In the genomic region with DNA sequence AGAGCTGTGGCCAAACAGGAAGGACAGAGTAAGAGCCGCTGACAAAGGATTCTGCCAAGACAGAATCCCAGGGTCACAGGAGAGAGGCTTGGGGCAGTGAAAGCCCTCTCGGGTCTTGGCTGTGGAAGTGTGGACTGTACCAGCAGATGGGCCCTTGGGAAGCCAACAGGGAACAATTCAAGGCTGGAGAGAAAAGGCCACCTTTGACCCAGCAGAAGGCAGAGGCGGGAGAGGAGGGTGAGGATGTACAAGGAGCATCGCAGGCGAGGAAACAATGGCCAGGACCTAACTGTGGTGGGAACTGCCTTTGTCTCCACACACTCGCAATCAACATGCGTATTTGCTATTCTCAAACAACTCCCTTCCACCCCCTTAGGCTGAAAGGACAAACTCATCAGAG, we compare ENCODE assay signal across 17 cellular contexts. TPM values are rescaled to one million over a fixed set of nuclear protein-coding genes. Genes with fewer than 3 reads are reported as not detected.
A peak's percentile ranks its signal among the peaks of the same experiment; 100 is the strongest.
DNase-seq lines count a peak whose midpoint lies in the region; ATAC-seq and TF ChIP-seq lines count a peak whose summit lies in the region.
"Had no signal": no experiment of that assay in that cellular context is flagged by ENCODE, and none has a peak within 500 bp of the region (broad histone marks: within the 10 kb centered on the region; RNA-seq: fewer than 3 reads in every experiment).

No MANE protein-coding gene starts in this region.

- no peaks in the 10 kb centered on the region for H3K9me3 ChIP-seq in gastroesophageal sphincter

- peaks cover 0 to 93% of the 10 kb centered on the region in 2 donors for H3K36me3 ChIP-seq in gastroesophageal sphincter

- H3K4me3 ChIP-seq in gastroesophageal sphincter, result no peak overlapping the region

- POLR2A ChIA-PET in WTC11 (lab: Charles Lee), result interaction anchor here (1.0 to 2.5 kb wide), 2 partner anchors 16 to 21 kb away, joined by 3 to 10 read pairs; partner anchors contain the start of gene CARHSP1

- peak overlapping the region; percentile 66 for H3K27ac Mint-ChIP-seq in activated CD8-positive, alpha-beta memory T cell treated with anti-CD3 and anti-CD28 coated beads, Interleukin-2, amount 10 ng/mL, durations not matched to agents 7 days and 5 days
- H3K27ac Mint-ChIP-seq in WTC11, result peak overlapping the region; percentile 83
- H3K27ac Mint-ChIP-seq: dendritic cell treated with granulocyte-macrophage colony-stimulating factor and Interleukin-4, amounts not matched to agents 40 ng/mL and 50 ng/mL, for 4 days had no signal

- peaks cover 50% of the 10 kb centered on the region for H3K36me3 Mint-ChIP-seq in activated CD8-positive, alpha-beta memory T cell treated with anti-CD3 and anti-CD28 coated beads, Interleukin-2, amount 10 ng/mL, durations not matched to agents 7 days and 5 days
- peaks cover 68% of the 10 kb centered on the region for H3K36me3 Mint-ChIP-seq in WTC11

- H3K4me1 ChIP-seq in gastroesophageal sphincter, result peaks cover 0 to 19% (median 0%) of the 10 kb centered on the region in 3 donors

- no peak for TF ChIP-seq EP300 in gastroesophageal sphincter (IDR thresholded peaks at IDR 0.05)

- no peaks in the 10 kb centered on the region for H3K9me3 Mint-ChIP-seq in activated CD8-positive, alpha-beta memory T cell treated with anti-CD3 and anti-CD28 coated beads, Interleukin-2, amount 10 ng/mL, durations not matched to agents 7 days and 5 days (ENCODE audit: low read depth)
- no peaks in the 10 kb centered on the region for H3K9me3 Mint-ChIP-seq in WTC11
- H3K9me3 Mint-ChIP-seq: dendritic cell treated with granulocyte-macrophage colony-stimulating factor and Interleukin-4, amounts not matched to agents 40 ng/mL and 50 ng/mL, for 4 days had no signal

- TF ChIP-seq CTCF in WTC11 (IDR thresholded peaks at IDR 0.05) (no peak), gastroesophageal sphincter (IDR thresholded peaks at IDR 0.05) (no peak)

- H3K4me1 Mint-ChIP-seq in activated CD8-positive, alpha-beta memory T cell treated with anti-CD3 and anti-CD28 coated beads, Interleukin-2, amount 10 ng/mL, durations not matched to agents 7 days and 5 days, result peaks cover 47% of the 10 kb centered on the region
- H3K4me1 Mint-ChIP-seq in WTC11, result peaks cover 57% of the 10 kb centered on the region

- CTCF ChIA-PET in activated CD8-positive, alpha-beta memory T cell treated with anti-CD3 and anti-CD28 coated beads, Interleukin-2, amount 10 ng/mL, durations not matched to agents 7 days and 5 days (lab: Charles Lee), result interaction anchor here (1.7 to 2.7 kb wide), 2 partner anchors 15 to 27 kb away, joined by 7 to 16 read pairs; partner anchors contain the start of gene CARHSP1
- CTCF ChIA-PET in WTC11 (lab: Charles Lee), result interaction anchor here (1.0 to 3.4 kb wide), 5 partner anchors 27 to 160 kb away, joined by 3 to 12 read pairs (median 5); no protein-coding TSS in a partner anchor

- TF ChIP-seq POLR2A in gastroesophageal sphincter (IDR thresholded peaks at IDR 0.05), result no peak

- peak overlapping the region in 3 of 4 donors; percentile 12 to 37 (median 24) for H3K27ac ChIP-seq in gastroesophageal sphincter
- H3K27ac ChIP-seq: VCaP had no signal

- DNase-seq in activated CD8-positive, alpha-beta memory T cell treated with anti-CD3 and anti-CD28 coated beads, Interleukin-2, amount 10 ng/mL, durations not matched to agents 7 days and 5 days, result no peak
- DNase-seq in activated CD8-positive, alpha-beta memory T cell treated with anti-CD3 and anti-CD28 coated beads for 24 hours, result no peak
- DNase-seq in WTC11 (ENCODE audit: low spot score) (no peak), sciatic nerve (ENCODE audit: low spot score) (peak; percentile 38), NOMO-1 treated with dmso at 0.1 percent for 144 hours (lab: John Stamatoyannopoulos, UW; ENCODE audit: unreplicated experiment) (no peak), globus pallidus (ENCODE audit: low spot score) (no peak)
- DNase-seq: NCI-H510A treated with DMSO at 0.1 percent for 48 hours, SHP77 treated with DMSO at 0.1 percent for 48 hours, substantia nigra had no signal

- 71 to 80% methylated on average over 4 to 5 of the region's 7 CpGs for WGBS in gastroesophageal sphincter (ENCODE audit: low coverage in 1 of 2), 2 donors

- ATAC-seq in activated CD8-positive, alpha-beta memory T cell treated with anti-CD3 and anti-CD28 coated beads, Interleukin-2, amount 10 ng/mL, durations not matched to agents 7 days and 5 days, result no peak
- ATAC-seq in WTC11 (no peak), gastroesophageal sphincter (no peak), sciatic nerve (no peak), HG03139 (IDR thresholded peaks at IDR 0.05; ENCODE audit: unreplicated experiment) (no peak)
- ATAC-seq: left lobe of liver had no signal

- H3K27me3 ChIP-seq in gastroesophageal sphincter, result no peaks in the 10 kb centered on the region

- no peak overlapping the region for H3K4me3 Mint-ChIP-seq in activated CD8-positive, alpha-beta memory T cell treated with anti-CD3 and anti-CD28 coated beads, Interleukin-2, amount 10 ng/mL, durations not matched to agents 7 days and 5 days
- no peak overlapping the region for H3K4me3 Mint-ChIP-seq in WTC11
- H3K4me3 Mint-ChIP-seq: dendritic cell treated with granulocyte-macrophage colony-stimulating factor and Interleukin-4, amounts not matched to agents 40 ng/mL and 50 ng/mL, for 4 days had no signal

- H3K27me3 Mint-ChIP-seq in activated CD8-positive, alpha-beta memory T cell treated with anti-CD3 and anti-CD28 coated beads, Interleukin-2, amount 10 ng/mL, durations not matched to agents 7 days and 5 days, result no peaks in the 10 kb centered on the region
- H3K27me3 Mint-ChIP-seq in WTC11 (ENCODE audit: low read depth), result no peaks in the 10 kb centered on the region
- H3K27me3 Mint-ChIP-seq: dendritic cell treated with granulocyte-macrophage colony-stimulating factor and Interleukin-4, amounts not matched to agents 40 ng/mL and 50 ng/mL, for 4 days had no signal

- intact Hi-C loops in sciatic nerve (cut with DNase I), result no loop called here

TF ChIP-seq in WTC11, 78 proteins besides CTCF, POLR2A, EP300 and RAD21:
- TF ChIP-seq SMAD4 (CRISPR knock-in tag; IDR thresholded peaks at IDR 0.05) (no peak), ELF4 (CRISPR knock-in tag; IDR thresholded peaks at IDR 0.05; ENCODE audit: low read depth) (no peak), ZNF317 (CRISPR knock-in tag; IDR thresholded peaks at IDR 0.05; ENCODE audit: borderline replicate concordance, low read depth) (no peak), ZBTB21 (CRISPR knock-in tag; IDR thresholded peaks at IDR 0.05; ENCODE audit: borderline replicate concordance) (no peak), EMX1 (CRISPR knock-in tag; IDR thresholded peaks at IDR 0.05) (no peak), ATF1 (CRISPR knock-in tag; IDR thresholded peaks at IDR 0.05) (no peak), ZNF396 (CRISPR knock-in tag; IDR thresholded peaks at IDR 0.05; ENCODE audit: borderline replicate concordance) (no peak), GTF2I (CRISPR knock-in tag; conservative IDR thresholded peaks at IDR 0.05) (no peak), RELA (CRISPR knock-in tag; IDR thresholded peaks at IDR 0.05; ENCODE audit: borderline replicate concordance) (no peak), CREM (CRISPR knock-in tag; IDR thresholded peaks at IDR 0.05) (no peak), NFE2L1 (CRISPR knock-in tag; IDR thresholded peaks at IDR 0.05) (no peak)
- TF ChIP-seq, protein P1, sequence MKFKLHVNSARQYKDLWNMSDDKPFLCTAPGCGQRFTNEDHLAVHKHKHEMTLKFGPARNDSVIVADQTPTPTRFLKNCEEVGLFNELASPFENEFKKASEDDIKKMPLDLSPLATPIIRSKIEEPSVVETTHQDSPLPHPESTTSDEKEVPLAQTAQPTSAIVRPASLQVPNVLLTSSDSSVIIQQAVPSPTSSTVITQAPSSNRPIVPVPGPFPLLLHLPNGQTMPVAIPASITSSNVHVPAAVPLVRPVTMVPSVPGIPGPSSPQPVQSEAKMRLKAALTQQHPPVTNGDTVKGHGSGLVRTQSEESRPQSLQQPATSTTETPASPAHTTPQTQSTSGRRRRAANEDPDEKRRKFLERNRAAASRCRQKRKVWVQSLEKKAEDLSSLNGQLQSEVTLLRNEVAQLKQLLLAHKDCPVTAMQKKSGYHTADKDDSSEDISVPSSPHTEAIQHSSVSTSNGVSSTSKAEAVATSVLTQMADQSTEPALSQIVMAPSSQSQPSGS (CRISPR knock-in tag; IDR thresholded peaks at IDR 0.05; ENCODE audit: borderline replicate concordance, low read depth), result no peak
TF ChIP-seq in WTC11: peak in this region for 0.

RNA-seq across cellular contexts. Expression of gene CARHSP1, which starts 15.7 kb away (rescaled TPM):
- 100 to 1,000 TPM; 142 to 176 TPM for total RNA-seq in activated CD8-positive, alpha-beta memory T cell treated with anti-CD3 and anti-CD28 coated beads, Interleukin-2, amount 10 ng/mL, durations not matched to agents 7 days and 5 days
- total RNA-seq in WTC11 (2021) (260 to 271 TPM (median 261 TPM) in 3 replicates), gastroesophageal sphincter (10 to 100 TPM; 29.3 to 79.8 (median 72.5) TPM), sciatic nerve (118 TPM)

RNA-seq across cellular contexts. Expression of gene LITAFD, which starts 29.0 kb away (rescaled TPM):
- not detected for total RNA-seq in activated CD8-positive, alpha-beta memory T cell treated with anti-CD3 and anti-CD28 coated beads, Interleukin-2, amount 10 ng/mL, durations not matched to agents 7 days and 5 days
- not detected in 3 replicates for total RNA-seq in WTC11 (2021)
- total RNA-seq in gastroesophageal sphincter, result not detected
- total RNA-seq in sciatic nerve, result not detected
- total RNA-seq: A172, glomerular endothelial cell, left lobe of liver, posterior vena cava had no signal

RNA-seq across cellular contexts. Expression of gene PMM2, which starts 55.5 kb away (rescaled TPM):
- 10 to 100 TPM; 36.4 to 47.1 TPM for total RNA-seq in activated CD8-positive, alpha-beta memory T cell treated with anti-CD3 and anti-CD28 coated beads, Interleukin-2, amount 10 ng/mL, durations not matched to agents 7 days and 5 days
- total RNA-seq in WTC11 (2021) (43.5 to 53.8 TPM (median 46.1 TPM) in 3 replicates), gastroesophageal sphincter (10 to 100 TPM; 15.4 to 29.0 (median 20.3) TPM), sciatic nerve (45.4 TPM)

RNA-seq across cellular contexts. Expression of gene TMEM186, which starts 55.7 kb away (rescaled TPM):
- total RNA-seq in activated CD8-positive, alpha-beta memory T cell treated with anti-CD3 and anti-CD28 coated beads, Interleukin-2, amount 10 ng/mL, durations not matched to agents 7 days and 5 days, result 10 to 100 TPM; 14.0 to 16.1 TPM
- total RNA-seq in WTC11 (2021) (13.9 to 17.8 TPM (median 14.6 TPM) in 3 replicates), gastroesophageal sphincter (10 to 100 TPM in 1 of 4 donors, 1 to 10 TPM in 3; 7.2 to 11.3 (median 8.9) TPM), sciatic nerve (8.1 TPM)
